In the genomic region with DNA sequence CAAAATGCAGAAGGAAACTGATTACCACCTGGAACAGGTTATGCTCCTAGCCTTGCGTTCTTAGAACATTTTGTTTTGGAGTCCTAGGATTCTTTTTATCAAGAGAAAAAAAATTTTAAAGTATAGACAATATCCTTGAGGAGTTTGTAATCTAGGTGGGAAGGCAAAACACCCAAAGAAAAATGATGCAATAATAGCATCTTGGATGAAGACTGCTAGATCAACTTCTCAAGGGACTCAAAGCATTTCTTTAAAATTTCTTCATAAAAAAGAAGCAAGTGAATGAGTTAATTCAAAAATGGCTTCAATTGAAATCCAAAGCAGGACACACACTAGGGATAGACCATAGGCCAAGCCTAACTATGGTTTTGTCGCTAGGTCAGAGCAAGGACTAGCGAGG, we compare ENCODE assay signal across 11 cellular contexts.
"Had no signal": no experiment of that assay in that cellular context is flagged by ENCODE, and none has a peak within 500 bp of the region (broad histone marks: within the 10 kb centered on the region; RNA-seq: fewer than 3 reads in every experiment).

No MANE protein-coding gene starts in this region.

- FAIRE-seq: H1, H54 had no signal

- H3K9me3 Mint-ChIP-seq: GM23338, H9, HFFc6 had no signal

- H3K9ac ChIP-seq: GM23248 had no signal

- H3K36me3 ChIP-seq: HAP-1 had no signal

- H3K9me3 ChIP-seq: HAP-1 had no signal

- H3K27ac Mint-ChIP-seq: H9, HFFc6 had no signal

- DNase-seq: GM23248, GOT3, H7, H9, HCEC 1CT, HFFc6 had no signal

- H3K4me1 ChIP-seq: HAP-1 had no signal

- ATAC-seq: GM23338, HCT116 had no signal

- H3K4me3 Mint-ChIP-seq: GM23338, H9, HFFc6 had no signal

- H3K4me3 ChIP-seq: GM23248, GM23338, HAP-1 had no signal

- H2AFZ ChIP-seq: GM23248, GM23338 had no signal

- H3K27ac ChIP-seq: GM23248 had no signal

- H3K4me2 ChIP-seq: GM23338 had no signal
